Comparison of ENCODE assay signal across 24 cellular contexts in genomic region chr3:112948346-112948838, GRCh38. TPM values are rescaled to one million over a fixed set of nuclear protein-coding genes. Genes with fewer than 3 reads are reported as not detected.
"Had no signal": no experiment of that assay in that cellular context is flagged by ENCODE, and none has a peak within 500 bp of the region (broad histone marks: within the 10 kb centered on the region; RNA-seq: fewer than 3 reads in every experiment).

No MANE protein-coding gene starts in this region.

- H3K4me3 Mint-ChIP-seq: activated CD8-positive, alpha-beta T cell treated with anti-CD3 and anti-CD28 coated beads, Interleukin-2, amount 10 ng/mL, durations not matched to agents 7 days and 5 days; activated naive CD4-positive, alpha-beta T cell treated with anti-CD3 and anti-CD28 coated beads, Interleukin-2, amount 10 ng/mL, durations not matched to agents 7 days and 5 days; activated naive CD8-positive, alpha-beta T cell treated with anti-CD3 and anti-CD28 coated beads, Interleukin-2, amount 10 ng/mL, durations not matched to agents 7 days and 5 days; activated T-cell treated with anti-CD3 and anti-CD28 coated beads, Interleukin-2, amount 50 U/mL, for 24 hours; T-helper 1 cell treated with Interleukin-12 subunit alpha and Interleukin-12 subunit beta and Interleukin-4 antibody, amounts not matched to agents 30 μg/mL and 1 μg/mL, for 36 hours had no signal

- H3K4me1 Mint-ChIP-seq: activated naive CD4-positive, alpha-beta T cell treated with anti-CD3 and anti-CD28 coated beads, Interleukin-2, amount 10 ng/mL, durations not matched to agents 7 days and 5 days; activated naive CD8-positive, alpha-beta T cell treated with anti-CD3 and anti-CD28 coated beads, Interleukin-2, amount 10 ng/mL, durations not matched to agents 7 days and 5 days had no signal

- H3K27ac ChIP-seq: adrenal gland, SJSA1 had no signal

- ATAC-seq: activated CD8-positive, alpha-beta T cell treated with anti-CD3 and anti-CD28 coated beads, Interleukin-2, amount 10 ng/mL, durations not matched to agents 7 days and 5 days; SK-N-SH treated with all-trans-retinoic acid at 6 μM for 48 hours had no signal

- H3K27me3 Mint-ChIP-seq: activated naive CD4-positive, alpha-beta T cell treated with anti-CD3 and anti-CD28 coated beads, Interleukin-2, amount 10 ng/mL, durations not matched to agents 7 days and 5 days; activated naive CD8-positive, alpha-beta T cell treated with anti-CD3 and anti-CD28 coated beads, Interleukin-2, amount 10 ng/mL, durations not matched to agents 7 days and 5 days; activated T-cell treated with anti-CD3 and anti-CD28 coated beads, Interleukin-2, amount 50 U/mL, for 24 hours had no signal

- H3K27me3 ChIP-seq: adrenal gland, SJSA1 had no signal

- H3K27ac Mint-ChIP-seq: activated CD8-positive, alpha-beta T cell treated with anti-CD3 and anti-CD28 coated beads, Interleukin-2, amount 10 ng/mL, durations not matched to agents 7 days and 5 days; activated naive CD4-positive, alpha-beta T cell treated with anti-CD3 and anti-CD28 coated beads, Interleukin-2, amount 10 ng/mL, durations not matched to agents 7 days and 5 days; activated naive CD8-positive, alpha-beta T cell treated with anti-CD3 and anti-CD28 coated beads, Interleukin-2, amount 10 ng/mL, durations not matched to agents 7 days and 5 days; activated T-cell treated with anti-CD3 and anti-CD28 coated beads, Interleukin-2, amount 50 U/mL, for 24 hours; T-helper 1 cell treated with Interleukin-12 subunit alpha and Interleukin-12 subunit beta and Interleukin-4 antibody, amounts not matched to agents 30 μg/mL and 1 μg/mL, for 36 hours had no signal

- H3K9me3 ChIP-seq: SJSA1 had no signal

- DNase-seq: activated CD4-positive, alpha-beta T cell treated with anti-CD3 and anti-CD28 coated beads for 48 hours; activated CD4-positive, alpha-beta T cell treated with anti-CD3 and anti-CD28 coated beads, Interleukin-2, amount 50 U/mL, for 4 hours; activated CD4-positive, CD25-positive, alpha-beta regulatory T cell treated with anti-CD3 and anti-CD28 coated beads, Interleukin-2, amount 50 U/mL, for 72 hours; activated CD8-positive, alpha-beta memory T cell treated with anti-CD3 and anti-CD28 coated beads, Interleukin-2, amount 50 U/mL, for 48 hours; activated CD8-positive, alpha-beta T cell treated with anti-CD3 and anti-CD28 coated beads, Interleukin-2, amount 10 ng/mL, durations not matched to agents 7 days and 5 days; activated gamma-delta T cell; activated naive CD4-positive, alpha-beta T cell treated with anti-CD3 and anti-CD28 coated beads, Interleukin-2, amount 10 ng/mL, durations not matched to agents 7 days and 5 days; activated naive CD8-positive, alpha-beta T cell treated with anti-CD3 and anti-CD28 coated beads, Interleukin-2, amount 10 ng/mL, durations not matched to agents 7 days and 5 days; activated T-cell treated with anti-CD3 and anti-CD28 coated beads, Interleukin-2, amount 50 U/mL, for 24 hours; adrenal gland; anterior cingulate cortex; MM.1S; NCI-H1105; NCI-H1436; NCI-H187; NCI-H2081; NCI-H510A treated with DMSO at 0.1 percent for 48 hours; NCI-H69; NK-92 treated with Interleukin-12 subunit alpha and Interleukin-12 subunit beta, amount 100 ng/mL, for 24 hours; SHP77; SW 1271 had no signal

RNA-seq across cellular contexts. Expression of gene CD200R1, which starts 26.5 kb away (rescaled TPM):
- total RNA-seq: SJSA1 had no signal
